8 cellular contexts compared by ENCODE assay signal in genomic region chr9:129109504-129109903, GRCh38. TPM values are rescaled to one million over a fixed set of nuclear protein-coding genes. Genes with fewer than 3 reads are reported as not detected.
A peak's percentile ranks its signal among the peaks of the same experiment; 100 is the strongest.
DNase-seq lines count a peak whose midpoint lies in the region; ATAC-seq and TF ChIP-seq lines count a peak whose summit lies in the region.

No MANE protein-coding gene starts in this region.

- no peak for TF ChIP-seq EP300 in stomach (IDR thresholded peaks at IDR 0.05)

- no peaks in the 10 kb centered on the region for H3K36me3 ChIP-seq in Karpas-422 (ENCODE audit: insufficient read depth, low read length)
- H3K36me3 ChIP-seq in stomach, result peaks cover 6 to 33% (median 31%) of the 10 kb centered on the region in 4 donors

- peaks cover 23% of the 10 kb centered on the region for H3K4me1 ChIP-seq in Karpas-422 (ENCODE audit: low read length)
- peaks cover 32 to 60% (median 47%) of the 10 kb centered on the region in 4 donors for H3K4me1 ChIP-seq in stomach

- H3K27ac ChIP-seq in Karpas-422 (ENCODE audit: low read length), result no peak overlapping the region
- peak overlapping the region in 4 of 5 donors; percentile 94 to 97 (median 96) for H3K27ac ChIP-seq in stomach

- H4K20me1 ChIP-seq in Karpas-422 (ENCODE audit: insufficient read depth, low read depth, low read length), result no peaks in the 10 kb centered on the region

- no peak overlapping the region for H2AFZ ChIP-seq in Karpas-422 (ENCODE audit: low read length)

- H3K9ac ChIP-seq in Karpas-422 (ENCODE audit: low read length), result no peak overlapping the region

- DNase-seq in AG10803 (ENCODE audit: low read depth) (peak; percentile 58), Karpas-422 (peak; percentile 52), islet precursor cell (peak; percentile 72), stomach (no peak), NCI-H510A (lab: John Stamatoyannopoulos, UW) (no peak)
- DNase-seq in activated naive CD4-positive, alpha-beta T cell treated with anti-CD3 and anti-CD28 coated beads, Interleukin-2, amount 50 U/mL, for 16 hours, result peak; percentile 28

- H3K79me2 ChIP-seq in Karpas-422 (ENCODE audit: low read length), result peaks cover 32% of the 10 kb centered on the region

- WGBS in stomach, 5 donors, result 51 to 87% (median 75%) methylated on average over 7 of the region's 7 CpGs

- no peak for ATAC-seq in HG02571 (IDR thresholded peaks at IDR 0.05; ENCODE audit: unreplicated experiment)
- no peak for ATAC-seq in HG03135 (IDR thresholded peaks at IDR 0.05; ENCODE audit: unreplicated experiment)

- no peak for TF ChIP-seq POLR2A in stomach (IDR thresholded peaks at IDR 0.05)

- TF ChIP-seq CTCF in AG10803 (conservative IDR thresholded peaks at IDR 0.05; ENCODE audit: low read length) (no peak), stomach (IDR thresholded peaks at IDR 0.05) (no peak)

- H3K4me2 ChIP-seq in Karpas-422 (ENCODE audit: low read depth, low read length, poor library complexity, severe bottlenecking), result no peak overlapping the region

- no peaks in the 10 kb centered on the region for H3K9me2 ChIP-seq in Karpas-422 (replicated peaks; ENCODE audit: insufficient read depth, low read length)

- H3K4me3 ChIP-seq in AG10803 (ENCODE audit: low read length) (peak overlapping the region; percentile 77), Karpas-422 (ENCODE audit: low read length) (no peak overlapping the region), stomach (peak overlapping the region; percentile 82 to 98 (median 94))

- intact Hi-C loops in stomach (cut with DNase I; ENCODE audit: low total_unique reads), result no loop called here

- H3K27me3 ChIP-seq in Karpas-422 (ENCODE audit: low read length) (no peaks in the 10 kb centered on the region), stomach (no peaks in the 10 kb centered on the region)

- no peaks in the 10 kb centered on the region for H3K9me3 ChIP-seq in Karpas-422 (ENCODE audit: low read length)
- H3K9me3 ChIP-seq in stomach, result no peaks in the 10 kb centered on the region

RNA-seq across cellular contexts. Expression of gene CRAT, which starts 1.1 kb away (rescaled TPM):
- total RNA-seq in Karpas-422 (2014; rRNA removed; shearing (Covaris generic); ENCODE audit: low replicate concordance), result not detected in 2 replicates
- total RNA-seq in stomach, result 10 to 100 TPM; 13.0 to 92.2 (median 49.6) TPM
- polyA plus RNA-seq in stomach, result 10 to 100 TPM; 25.8 to 28.5 (median 28.1) TPM

RNA-seq across cellular contexts. Expression of gene PTPA, which starts 1.7 kb away (rescaled TPM):
- 62.7 and 98.6 TPM in 2 replicates for total RNA-seq in Karpas-422 (2014; rRNA removed; shearing (Covaris generic); ENCODE audit: low replicate concordance)
- 100 to 1,000 TPM in 1 of 5 donors, 10 to 100 TPM in 4; 12.3 to 118 (median 48.8) TPM for total RNA-seq in stomach
- 100 to 1,000 TPM in 1 of 3 donors, 10 to 100 TPM in 2; 69.2 to 111 (median 77.9) TPM for polyA plus RNA-seq in stomach

RNA-seq across cellular contexts. Expression of gene DOLPP1, which starts 28.6 kb away (rescaled TPM):
- total RNA-seq in Karpas-422 (2014; rRNA removed; shearing (Covaris generic); ENCODE audit: low replicate concordance), result 6.7 and 9.1 TPM in 2 replicates
- 10 to 100 TPM in 4 of 5 donors, 1 to 10 TPM in 1; 5.5 to 84.0 (median 17.4) TPM for total RNA-seq in stomach
- 10 to 100 TPM in 1 of 3 donors, 1 to 10 TPM in 2; 3.4 to 11.4 (median 8.3) TPM for polyA plus RNA-seq in stomach

Comparison
In these comparisons a context has a peak if more than half of its experiments do, and no peak if none do; other contexts are left out.
1. DNase-seq: peak in AG10803 (single experiment), Karpas-422 (single experiment), activated naive CD4-positive, alpha-beta T cell treated with anti-CD3 and anti-CD28 coated beads, Interleukin-2, amount 50 U/mL, for 16 hours (single experiment) and islet precursor cell (single experiment); none in stomach (single experiment) and NCI-H510A (single experiment).
2. RNA of gene CRAT, which starts 1.1 kb away (total RNA-seq): 13.0 to 92.2 TPM in stomach; not detected in Karpas-422; every median in the first group is over 10 times any median in the second.